1 cellular context compared by ENCODE assay signal in genomic region chr17:45894022-45894784, GRCh38.
TF ChIP-seq lines count a peak whose summit lies in the region.

MAPT (plus strand) TSS chr17:45894554; CDS start chr17:45962338, 67,784 bp downstream.

TF ChIP-seq in H1, 55 proteins besides CTCF, POLR2A, EP300 and RAD21 (continued from another document):
- TF ChIP-seq, protein P1, sequence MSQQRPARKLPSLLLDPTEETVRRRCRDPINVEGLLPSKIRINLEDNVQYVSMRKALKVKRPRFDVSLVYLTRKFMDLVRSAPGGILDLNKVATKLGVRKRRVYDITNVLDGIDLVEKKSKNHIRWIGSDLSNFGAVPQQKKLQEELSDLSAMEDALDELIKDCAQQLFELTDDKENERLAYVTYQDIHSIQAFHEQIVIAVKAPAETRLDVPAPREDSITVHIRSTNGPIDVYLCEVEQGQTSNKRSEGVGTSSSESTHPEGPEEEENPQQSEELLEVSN (IDR thresholded peaks at IDR 0.05), result peak; percentile 98
- TF ChIP-seq CTBP2 (IDR thresholded peaks at IDR 0.05; ENCODE audit: borderline replicate concordance, insufficient read depth, insufficient read length, low read length), result peak; percentile 24
- TF ChIP-seq PHF8 (conservative IDR thresholded peaks at IDR 0.05; ENCODE audit: low read depth, low read length), result peak; percentile 57; the same call in 1 of the 2 replicates
- peak; percentile 42 for TF ChIP-seq NRF1 (IDR thresholded peaks at IDR 0.05; ENCODE audit: low read depth, low read length)
- TF ChIP-seq KDM4A (IDR thresholded peaks at IDR 0.05; ENCODE audit: low read depth, low read length, severe bottlenecking), result peak; percentile 59
- TF ChIP-seq ASH2L (IDR thresholded peaks at IDR 0.05; ENCODE audit: low read length), result peak; percentile 72
- peak; percentile 37; the same call in 1 of the 2 replicates for TF ChIP-seq TEAD4 (IDR thresholded peaks at IDR 0.05; ENCODE audit: low read depth, low read length)
- peak; percentile 60; the same call in 1 of the 2 replicates for TF ChIP-seq EGR1 (IDR thresholded peaks at IDR 0.05; ENCODE audit: borderline replicate concordance, low read depth, low read length)
- peak; percentile 82 for TF ChIP-seq RBBP5 (IDR thresholded peaks at IDR 0.05; ENCODE audit: borderline replicate concordance, low read depth, low read length)
- TF ChIP-seq, protein P2, sequence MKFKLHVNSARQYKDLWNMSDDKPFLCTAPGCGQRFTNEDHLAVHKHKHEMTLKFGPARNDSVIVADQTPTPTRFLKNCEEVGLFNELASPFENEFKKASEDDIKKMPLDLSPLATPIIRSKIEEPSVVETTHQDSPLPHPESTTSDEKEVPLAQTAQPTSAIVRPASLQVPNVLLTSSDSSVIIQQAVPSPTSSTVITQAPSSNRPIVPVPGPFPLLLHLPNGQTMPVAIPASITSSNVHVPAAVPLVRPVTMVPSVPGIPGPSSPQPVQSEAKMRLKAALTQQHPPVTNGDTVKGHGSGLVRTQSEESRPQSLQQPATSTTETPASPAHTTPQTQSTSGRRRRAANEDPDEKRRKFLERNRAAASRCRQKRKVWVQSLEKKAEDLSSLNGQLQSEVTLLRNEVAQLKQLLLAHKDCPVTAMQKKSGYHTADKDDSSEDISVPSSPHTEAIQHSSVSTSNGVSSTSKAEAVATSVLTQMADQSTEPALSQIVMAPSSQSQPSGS (IDR thresholded peaks at IDR 0.05; ENCODE audit: low read length), result no peak
- TF ChIP-seq GTF2F1 (IDR thresholded peaks at IDR 0.05; ENCODE audit: borderline replicate concordance, low read depth, low read length), result 0 out of 2 replicates have a peak, but pooled peaks have one; percentile 8
- TF ChIP-seq SP4 (IDR thresholded peaks at IDR 0.05; ENCODE audit: low read length), result 0 out of 2 replicates have a peak, but pooled peaks have one; percentile 9
- no peak for TF ChIP-seq CEBPB (IDR thresholded peaks at IDR 0.05; ENCODE audit: low read depth, low read length)
- no peak; the same call in 1 of the 2 replicates for TF ChIP-seq TBP (IDR thresholded peaks at IDR 0.05; ENCODE audit: low read depth, low read length)
- TF ChIP-seq POLR2AphosphoS5 (IDR thresholded peaks at IDR 0.05; ENCODE audit: low read depth, low read length), result peak; percentile 61
- TF ChIP-seq MAFK (IDR thresholded peaks at IDR 0.05; ENCODE audit: low read depth, low read length), result no peak
- TF ChIP-seq JUN (IDR thresholded peaks at IDR 0.05; ENCODE audit: low read depth, low read length), result no peak
